In the genomic region with DNA sequence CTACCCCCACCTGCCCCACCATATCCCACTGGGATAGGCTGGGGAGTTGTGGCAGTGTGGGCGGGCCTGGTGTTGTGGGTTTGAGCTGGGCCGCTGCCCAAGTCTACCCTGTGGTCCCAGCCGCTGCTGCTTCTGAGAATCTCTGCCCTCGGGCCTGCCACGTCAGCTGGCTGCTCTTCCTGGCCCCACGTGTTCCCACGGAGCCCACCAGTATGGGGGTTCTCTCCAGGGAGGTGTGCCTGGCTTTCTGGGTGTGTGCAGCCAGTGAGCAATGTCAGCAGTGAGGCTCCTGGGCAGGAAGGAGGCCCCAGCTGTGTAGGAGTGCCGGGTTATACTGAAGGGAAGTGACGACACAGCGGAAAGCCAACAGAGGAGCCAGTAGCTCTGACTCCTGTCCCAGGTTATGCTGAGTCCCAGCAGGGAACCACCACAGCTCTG, we compare ENCODE assay signal across 8 cellular contexts. TPM values are rescaled to one million over a fixed set of nuclear protein-coding genes. Genes with fewer than 3 reads are reported as not detected.
DNase-seq lines count a peak whose midpoint lies in the region; ATAC-seq and TF ChIP-seq lines count a peak whose summit lies in the region.

No MANE protein-coding gene starts in this region.

- H3K27ac ChIP-seq in gastrocnemius medialis, result peak overlapping the region; percentile 80 to 96 (median 87)

- no peak for TF ChIP-seq POLR2A in gastrocnemius medialis (IDR thresholded peaks at IDR 0.05)

- peak; percentile 61 for ATAC-seq in HG02798 (IDR thresholded peaks at IDR 0.05; ENCODE audit: poor library complexity, unreplicated experiment)
- no peak for ATAC-seq in gastrocnemius medialis

- no peaks in the 10 kb centered on the region for H3K36me3 ChIP-seq in gastrocnemius medialis

- intact Hi-C loops in gastrocnemius medialis (cut with DNase I; ENCODE audit: low total_unique reads), result loop anchor here (1.0 kb wide), 2 partner anchors 19 to 52 kb away; no protein-coding TSS in a partner anchor

- TF ChIP-seq CTCF in GM12864 (IDR thresholded peaks at IDR 0.05; ENCODE audit: low read depth, low read length, missing control alignments) (no peak), gastrocnemius medialis (IDR thresholded peaks at IDR 0.05 in 4 of 5, conservative IDR thresholded peaks at IDR 0.05 in 1 of 5) (peak in 2 of 5 experiments; percentile 6 to 28)

- H3K4me3 ChIP-seq in GM12864 (ENCODE audit: low read depth, low read length) (peak overlapping the region; percentile 43), gastrocnemius medialis (peak overlapping the region; percentile 57 to 64 (median 61))

- DNase-seq in GM12864 (ENCODE audit: low read depth) (no peak), RPMI7951 (ENCODE audit: low read depth) (peak; percentile 100), glomerular visceral epithelial cell (ENCODE audit: extremely low spot score) (peak; percentile 94), gastrocnemius medialis (no peak), NCI-H1694 (lab: John Stamatoyannopoulos, UW) (no peak), NCI-H526 treated with DMSO at 0.1 percent for 48 hours (lab: John Stamatoyannopoulos, UW) (no peak)
- DNase-seq in activated effector memory CD4-positive, alpha-beta T cell treated with Interleukin-2 at 50 U/mL for 16 hours, result peak; percentile 68

- H3K4me1 ChIP-seq in gastrocnemius medialis, result peaks cover 77 to 90% of the 10 kb centered on the region in 2 donors

- in situ Hi-C loops in gastrocnemius medialis (cut with MboI; ENCODE audit: low sequenced_read_pairs in 4 of 4), result no loop called here

- H3K27me3 ChIP-seq in gastrocnemius medialis, result no peaks in the 10 kb centered on the region

- no peaks in the 10 kb centered on the region for H3K9me3 ChIP-seq in gastrocnemius medialis

RNA-seq across cellular contexts. Expression of a gene that starts 10.5 kb away (rescaled TPM):
- 302 and 305 TPM in 2 replicates for total RNA-seq in RPMI7951 (2014; rRNA removed; shearing (Covaris generic))
- 10 to 100 TPM; 26.7 to 67.8 (median 39.8) TPM for total RNA-seq in gastrocnemius medialis

RNA-seq across cellular contexts. Expression of a gene that starts 22.4 kb away (rescaled TPM):
- total RNA-seq in RPMI7951 (2014; rRNA removed; shearing (Covaris generic)), result 3.1 and 5.6 TPM in 2 replicates
- 1 to 10 TPM; 1.7 to 3.1 (median 2.1) TPM for total RNA-seq in gastrocnemius medialis

RNA-seq across cellular contexts. Expression of a gene that starts 32.4 kb away (rescaled TPM):
- not detected in 2 replicates for total RNA-seq in RPMI7951 (2014; rRNA removed; shearing (Covaris generic))
- under 1 TPM in 3 of 4 donors, not detected in 1; 0.41 to 0.98 (median 0.49) TPM for total RNA-seq in gastrocnemius medialis

RNA-seq across cellular contexts. Expression of a gene that starts 41.5 kb away (rescaled TPM):
- not detected in 2 replicates for total RNA-seq in RPMI7951 (2014; rRNA removed; shearing (Covaris generic))
- total RNA-seq in gastrocnemius medialis, result 1 to 10 TPM; 1.9 to 8.9 (median 5.0) TPM

RNA-seq across cellular contexts. Expression of a gene that starts 45.7 kb away (rescaled TPM):
- 97.9 and 116 TPM in 2 replicates for total RNA-seq in RPMI7951 (2014; rRNA removed; shearing (Covaris generic))
- total RNA-seq in gastrocnemius medialis, result 100 to 1,000 TPM; 111 to 145 (median 127) TPM

Comparison
In these comparisons a context has a peak if more than half of its experiments do, and no peak if none do; other contexts are left out.
1. DNase-seq: peak in RPMI7951 (single experiment), activated effector memory CD4-positive, alpha-beta T cell treated with Interleukin-2 at 50 U/mL for 16 hours (single experiment) and glomerular visceral epithelial cell (single experiment); none in GM12864 (single experiment), gastrocnemius medialis (0 of 2), NCI-H1694 (single experiment) and NCI-H526 treated with DMSO at 0.1 percent for 48 hours (single experiment).